In the genomic region with DNA sequence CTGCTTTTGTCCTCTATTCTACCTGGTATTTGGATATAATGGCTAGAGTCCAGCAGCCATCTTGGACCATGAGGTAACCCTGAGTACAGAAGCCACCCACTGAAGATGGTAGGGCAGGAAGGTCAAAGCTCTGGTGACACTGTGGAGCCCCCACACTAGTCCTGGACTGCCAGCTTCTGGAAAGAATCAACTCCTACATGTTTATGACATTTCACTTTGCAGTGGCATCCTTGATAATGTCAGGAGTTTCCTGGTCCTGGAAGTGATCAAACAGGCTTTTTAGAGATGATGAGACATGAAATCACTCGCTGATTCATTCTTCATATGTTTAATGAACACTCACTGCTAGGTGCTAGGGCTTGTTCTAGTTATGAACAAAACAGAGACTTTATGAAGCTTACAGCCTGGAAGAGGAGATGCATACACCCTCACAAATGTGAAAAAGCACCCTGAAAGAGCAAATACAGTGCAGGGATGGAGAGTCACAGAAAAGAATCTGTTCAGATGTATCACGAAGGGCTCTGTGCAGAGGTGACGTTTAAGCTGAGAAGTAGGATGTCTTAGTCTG, we compare ENCODE assay signal across 19 cellular contexts. TPM values are rescaled to one million over a fixed set of nuclear protein-coding genes. Genes with fewer than 3 reads are reported as not detected.
DNase-seq lines count a peak whose midpoint lies in the region; ATAC-seq and TF ChIP-seq lines count a peak whose summit lies in the region.
"Had no signal": no experiment of that assay in that cellular context is flagged by ENCODE, and none has a peak within 500 bp of the region (broad histone marks: within the 10 kb centered on the region; RNA-seq: fewer than 3 reads in every experiment).

No MANE protein-coding gene starts in this region.

- no peaks in the 10 kb centered on the region for H3K36me3 ChIP-seq in Peyer's patch
- no peaks in the 10 kb centered on the region for H3K36me3 ChIP-seq in thyroid gland

- intact Hi-C loops in thyroid gland (cut with DNase I), result no loop called here

- H3K27me3 ChIP-seq in Peyer's patch, result no peaks in the 10 kb centered on the region
- no peaks in the 10 kb centered on the region for H3K27me3 ChIP-seq in thyroid gland

- TF ChIP-seq CTCF in Peyer's patch (IDR thresholded peaks at IDR 0.05), result no peak
- no peak for TF ChIP-seq CTCF in thyroid gland (IDR thresholded peaks at IDR 0.05)

- TF ChIP-seq POLR2A in Peyer's patch (IDR thresholded peaks at IDR 0.05) (no peak), thyroid gland (IDR thresholded peaks at IDR 0.05) (no peak)

- ATAC-seq in esophagus mucosa (peak; percentile 81), GM21528 (IDR thresholded peaks at IDR 0.05; ENCODE audit: low FRiP score, unreplicated experiment) (no peak)
- ATAC-seq: CD8-positive, alpha-beta T cell had no signal

- H3K4me3 ChIP-seq in Peyer's patch (no peak overlapping the region), thyroid gland (replicated peaks in 1 of 3) (no peak overlapping the region)

- 92% methylated on average over 3 of the region's 3 CpGs for WGBS in thyroid gland, 2 donors

- H3K4me1 ChIP-seq in Peyer's patch (peaks cover 0 to 14% (median 4%) of the 10 kb centered on the region in 4 donors), thyroid gland (no peaks in the 10 kb centered on the region)

- DNase-seq in activated CD4-positive, alpha-beta T cell treated with anti-CD3 and anti-CD28 coated beads for 48 hours, result peak; percentile 10
- DNase-seq in activated CD4-positive, alpha-beta T cell treated with anti-CD3 and anti-CD28 coated beads, Interleukin-2, amount 50 U/mL, for 1 hour, result no peak
- DNase-seq in Peyer's patch (no peak), renal cortical epithelial cell (ENCODE audit: low read depth) (peak; percentile 45), thyroid gland (no peak)
- DNase-seq in stimulated activated CD4-positive, alpha-beta T cell treated with anti-CD3 and anti-CD28 coated beads, Interleukin-2, amount 100 ng/mL, for 24 hours, result no peak
- DNase-seq: amniotic stem cell; CD8-positive, alpha-beta T cell; GDM1; NCI-H1048; NCI-H2171; SHP77 had no signal

- H3K9me3 ChIP-seq in Peyer's patch, result no peaks in the 10 kb centered on the region
- H3K9me3 ChIP-seq in thyroid gland, result no peaks in the 10 kb centered on the region

- peak overlapping the region in 3 of 4 donors; percentile 53 to 90 (median 89) for H3K27ac ChIP-seq in Peyer's patch
- H3K27ac ChIP-seq in thyroid gland, result no peak overlapping the region

RNA-seq across cellular contexts. Expression of a gene that starts 15.8 kb away (rescaled TPM):
- total RNA-seq in Peyer's patch, result 10 to 100 TPM; 15.7 to 93.6 (median 57.0) TPM
- not detected for total RNA-seq in esophagus mucosa
- 1.7 and 1.9 TPM in 2 replicates for total RNA-seq in renal cortical epithelial cell
- not detected for total RNA-seq in thyroid gland
- total RNA-seq: A673; CD8-positive, alpha-beta T cell; cerebellum; endothelial cell of umbilical vein; myocyte; pulmonary artery endothelial cell had no signal

RNA-seq across cellular contexts. Expression of a gene that starts 53.7 kb away (rescaled TPM):
- total RNA-seq in Peyer's patch (10 to 100 TPM in 2 of 4 donors, 1 to 10 TPM in 2; 7.6 to 16.5 (median 12.0) TPM), esophagus mucosa (7.9 TPM), renal cortical epithelial cell (11.5 and 20.1 TPM in 2 replicates), thyroid gland (10 to 100 TPM; 11.3 to 15.8 (median 13.0) TPM)

RNA-seq across cellular contexts. Expression of a gene that starts 58.4 kb away (rescaled TPM):
- 10 to 100 TPM; 26.4 to 50.2 (median 34.9) TPM for total RNA-seq in Peyer's patch
- 85.8 TPM for total RNA-seq in esophagus mucosa
- total RNA-seq in renal cortical epithelial cell, result 6.6 and 13.5 TPM in 2 replicates
- 10 to 100 TPM; 25.7 to 37.5 (median 34.7) TPM for total RNA-seq in thyroid gland

Comparison
In these comparisons a context has a peak if more than half of its experiments do, and no peak if none do; other contexts are left out.
1. DNase-seq: peak in activated CD4-positive, alpha-beta T cell treated with anti-CD3 and anti-CD28 coated beads for 48 hours (single experiment) and renal cortical epithelial cell (single experiment); none in activated CD4-positive, alpha-beta T cell treated with anti-CD3 and anti-CD28 coated beads, Interleukin-2, amount 50 U/mL, for 1 hour (single experiment), Peyer's patch (0 of 3), stimulated activated CD4-positive, alpha-beta T cell treated with anti-CD3 and anti-CD28 coated beads, Interleukin-2, amount 100 ng/mL, for 24 hours (0 of 2) and thyroid gland (0 of 2).
2. H3K27ac ChIP-seq: peak in Peyer's patch (3 of 4); none in thyroid gland (0 of 3).